Comparison of ENCODE assay signal across 1 cellular context in genomic region chr9:114388764-114389375, GRCh38.
TF ChIP-seq lines count a peak whose summit lies in the region.

No MANE protein-coding gene starts in this region.

TF ChIP-seq in IMR-90, 13 proteins besides CTCF, POLR2A, EP300 and RAD21 (continued from another document):
- TF ChIP-seq ELK1 (IDR thresholded peaks at IDR 0.05; ENCODE audit: borderline replicate concordance, low read depth, low read length) = no peak
- TF ChIP-seq MAFK (IDR thresholded peaks at IDR 0.05; ENCODE audit: low read depth, low read length) = no peak
- no peak for TF ChIP-seq USF2 (IDR thresholded peaks at IDR 0.05; ENCODE audit: low read depth, low read length)
